In genomic region chrX:41923257-41923924, GRCh38 we compare ENCODE assay signal across 8 cellular contexts. TPM values are rescaled to one million over a fixed set of nuclear protein-coding genes. Genes with fewer than 3 reads are reported as not detected.
DNase-seq lines count a peak whose midpoint lies in the region; ATAC-seq and TF ChIP-seq lines count a peak whose summit lies in the region.

CASK (minus strand) TSS chrX:41923554; CDS start chrX:41922988, 566 bp downstream.

- intact Hi-C loops in left lung (cut with DNase I): no loop called here

- no peak for TF ChIP-seq CTCF in left lung (IDR thresholded peaks at IDR 0.05)

- no peaks in the 10 kb centered on the region for H3K36me3 ChIP-seq in left lung

- peak within 1 kb of the TSS; percentile 42 to 57 for H3K4me3 ChIP-seq in left lung

- peak; percentile 84 for ATAC-seq in GM19397 (IDR thresholded peaks at IDR 0.05; ENCODE audit: unreplicated experiment)
- peak; percentile 71 for ATAC-seq in HG03558 (IDR thresholded peaks at IDR 0.05; ENCODE audit: extremely low read depth, unreplicated experiment)
- peak; percentile 95 for ATAC-seq in left lung

- no peaks in the 10 kb centered on the region for H3K9me3 ChIP-seq in left lung

- H3K27me3 ChIP-seq in left lung: no peaks in the 10 kb centered on the region

- peak within 1 kb of the TSS; percentile 80 to 81 for H3K27ac ChIP-seq in left lung

- DNase-seq in C1 segment of cervical spinal cord (lab: John Stamatoyannopoulos, UW) (peak; percentile 20 to 92 (median 82)), NCI-H748 (lab: John Stamatoyannopoulos, UW; ENCODE audit: unreplicated experiment) (peak; percentile 94), cortex of kidney (lab: John Stamatoyannopoulos, UW) (peak; percentile 54), left lung (peak; percentile 94 to 97)
- DNase-seq in activated CD4-positive, alpha-beta T cell treated with anti-CD3 and anti-CD28 coated beads, Interleukin-2, amount 50 U/mL, for 1 hour: peak; percentile 86
- DNase-seq in stimulated activated CD4-positive, alpha-beta T cell treated with anti-CD3 and anti-CD28 coated beads, Interleukin-2, amount 100 ng/mL, for 24 hours: peak; percentile 86 to 89

- H3K4me1 ChIP-seq in left lung: no peaks in the 10 kb centered on the region

RNA-seq across cellular contexts. Expression of gene CASK, which starts in this region (rescaled TPM):
- 10 to 100 TPM; 59.7 to 70.7 TPM for total RNA-seq in left lung

Comparison
In these comparisons a context has a peak if more than half of its experiments do, and no peak if none do; other contexts are left out.
1. Peak in every context shown above with its lines: DNase-seq, ATAC-seq, H3K4me3 ChIP-seq and H3K27ac ChIP-seq.